In genomic region chr6:28142446-28142845, GRCh38 we compare ENCODE assay signal across 8 cellular contexts. TPM values are rescaled to one million over a fixed set of nuclear protein-coding genes. Genes with fewer than 3 reads are reported as not detected.
DNase-seq lines count a peak whose midpoint lies in the region; ATAC-seq and TF ChIP-seq lines count a peak whose summit lies in the region.

No MANE protein-coding gene starts in this region.

- 11% methylated on average over 4 of the region's 4 CpGs for WGBS in right cardiac atrium
- WGBS in spleen, 5 donors, result 20 to 32% (median 23%) methylated on average over 4 of the region's 4 CpGs

- H3K4me3 ChIP-seq in WI38 (ENCODE audit: low read depth, low read length), result peak overlapping the region; percentile 94
- peak overlapping the region; percentile 94 for H3K4me3 ChIP-seq in right cardiac atrium (ENCODE audit: low read length)
- peak overlapping the region; percentile 67 to 85 (median 74) for H3K4me3 ChIP-seq in spleen

- TF ChIP-seq CTCF in WI38 (IDR thresholded peaks at IDR 0.05; ENCODE audit: low read depth, low read length) (no peak), spleen (IDR thresholded peaks at IDR 0.05 in 8 of 11, conservative IDR thresholded peaks at IDR 0.05 in 3 of 11) (no peak)

- ATAC-seq in right cardiac atrium (no peak), HG02981 (IDR thresholded peaks at IDR 0.05; ENCODE audit: unreplicated experiment) (no peak)

- TF ChIP-seq POLR2A in spleen (IDR thresholded peaks at IDR 0.05), result no peak

- H3K9me3 ChIP-seq in right cardiac atrium (ENCODE audit: control insufficient read depth, low read length), result no peaks in the 10 kb centered on the region
- H3K9me3 ChIP-seq in spleen, result no peaks in the 10 kb centered on the region

- H3K27me3 ChIP-seq in right cardiac atrium (ENCODE audit: control insufficient read depth, insufficient read depth) (no peaks in the 10 kb centered on the region), spleen (replicated peaks in 1 of 7) (no peaks in the 10 kb centered on the region)

- peak; percentile 7 for DNase-seq in DMS 273 (lab: John Stamatoyannopoulos, UW; ENCODE audit: unreplicated experiment)
- no peak for DNase-seq in DMS 273 treated with DMSO at 0.1 percent for 48 hours (lab: John Stamatoyannopoulos, UW)
- DNase-seq in right cardiac atrium, result no peak
- no peak for DNase-seq in spleen
- no peak for DNase-seq in cortex of kidney (lab: John Stamatoyannopoulos, UW)
- no peak for DNase-seq in NCI-H1092 (lab: John Stamatoyannopoulos, UW)

- H3K27ac ChIP-seq in right cardiac atrium (ENCODE audit: low read length) (no peak overlapping the region), spleen (peak overlapping the region in 4 of 8 donors; percentile 81 to 88 (median 83))

- peaks cover 0 to 35% (median 7%) of the 10 kb centered on the region in 6 donors for H3K36me3 ChIP-seq in spleen

- intact Hi-C loops in right cardiac atrium (cut with DNase I), result loop anchor here in 2 of 4 donors (10.0 kb wide), 2 partner anchors 72 to 82 kb away; partner anchors contain the start of gene ZSCAN9 (in 1 of the 2)
- intact Hi-C loops in spleen (cut with DNase I; ENCODE audit: low total_unique reads), result no loop called here

- H3K4me1 ChIP-seq in right cardiac atrium (ENCODE audit: control insufficient read depth, insufficient read depth, low read length), result no peaks in the 10 kb centered on the region
- peaks cover 29 to 73% (median 52%) of the 10 kb centered on the region in 6 donors for H3K4me1 ChIP-seq in spleen

RNA-seq across cellular contexts. Expression of gene ZKSCAN8, which starts 0.8 kb away (rescaled TPM):
- 10 to 100 TPM; 15.2 to 18.2 (median 16.3) TPM for total RNA-seq in right cardiac atrium
- 5.5 TPM for polyA plus RNA-seq in right cardiac atrium
- total RNA-seq in spleen, result 10 to 100 TPM; 22.2 to 33.0 (median 28.6) TPM
- polyA plus RNA-seq in spleen, result 1 to 10 TPM; 3.1 to 4.4 (median 3.4) TPM

RNA-seq across cellular contexts. Expression of gene ZSCAN16, which starts 18.0 kb away (rescaled TPM):
- 1 to 10 TPM; 2.5 to 3.2 (median 2.8) TPM for total RNA-seq in right cardiac atrium
- 2.9 TPM for polyA plus RNA-seq in right cardiac atrium
- 10 to 100 TPM in 2 of 7 donors, 1 to 10 TPM in 5; 6.2 to 11.7 (median 8.4) TPM for total RNA-seq in spleen
- polyA plus RNA-seq in spleen, result 10 to 100 TPM in 1 of 3 donors, 1 to 10 TPM in 2; 8.6 to 11.1 (median 8.8) TPM
